ENCODE assay signal across 8 cellular contexts in the genomic region with DNA sequence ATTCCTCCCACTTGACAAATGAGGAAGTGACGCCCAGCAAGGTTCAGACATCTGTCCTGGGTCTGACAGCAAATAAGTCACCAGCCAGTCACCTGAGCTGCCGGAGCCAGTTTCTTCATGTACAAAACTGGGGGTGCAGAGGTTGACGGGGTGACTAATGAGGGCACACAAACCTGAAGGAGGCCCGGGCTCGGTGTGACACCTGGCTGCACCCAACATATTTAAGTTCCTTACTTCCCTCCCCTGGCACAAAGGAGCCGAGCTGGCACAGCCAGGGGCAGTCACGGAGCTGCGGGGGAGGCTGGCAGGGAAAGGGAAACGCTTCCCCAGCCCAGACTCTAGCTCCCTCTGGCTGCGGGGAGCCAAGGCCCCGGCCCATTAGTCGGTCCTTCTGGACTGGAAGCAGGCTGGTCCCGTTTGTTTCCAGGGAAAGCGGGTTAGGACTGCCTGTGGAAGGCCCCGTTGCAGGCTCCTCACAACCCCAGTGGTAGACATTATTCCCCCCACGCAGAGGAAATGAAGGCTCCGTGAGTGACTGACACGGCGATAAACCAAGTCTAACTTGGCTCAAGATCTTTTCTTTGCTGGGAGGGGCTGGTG. TPM values are rescaled to one million over a fixed set of nuclear protein-coding genes. Genes with fewer than 3 reads are reported as not detected.
A peak's percentile ranks its signal among the peaks of the same experiment; 100 is the strongest.
DNase-seq lines count a peak whose midpoint lies in the region; ATAC-seq and TF ChIP-seq lines count a peak whose summit lies in the region.

No MANE protein-coding gene starts in this region.

- no peak for ATAC-seq in HG02870 (IDR thresholded peaks at IDR 0.05; ENCODE audit: unreplicated experiment)

- no peaks in the 10 kb centered on the region for H4K20me1 ChIP-seq in mammary epithelial cell (ENCODE audit: insufficient read depth, low read length)

- peak; percentile 66 for DNase-seq in COR-L47 (lab: John Stamatoyannopoulos, UW)
- peak; percentile 46 to 75 for DNase-seq in HL-60 (ENCODE audit: low read depth in 1 of 2, low spot score in 1 of 2)
- DNase-seq in SW480 (ENCODE audit: low spot score): peak; percentile 63
- peak; percentile 63 for DNase-seq in mammary epithelial cell
- DNase-seq in kidney epithelial cell (ENCODE audit: low read depth): no peak
- peak; percentile 29 for DNase-seq in stimulated activated CD4-positive, alpha-beta T cell treated with anti-CD3 and anti-CD28 coated beads, Interleukin-12 subunit alpha, Interleukin-12 subunit beta, amount 100 ng/mL, for 4 hours
- no peak for DNase-seq in NCI-H524 treated with DMSO at 0.1 percent for 48 hours (lab: John Stamatoyannopoulos, UW)

- intact Hi-C loops in mammary epithelial cell (cut with micrococcal nuclease): loop anchor here (1.0 to 2.0 kb wide), 2 partner anchors 133 to 311 kb away; no protein-coding TSS in a partner anchor

- H3K27me3 ChIP-seq in HL-60 (ENCODE audit: insufficient read depth, poor library complexity, severe bottlenecking) (no peaks in the 10 kb centered on the region), mammary epithelial cell (ENCODE audit: insufficient read depth, low read length) (no peaks in the 10 kb centered on the region), kidney epithelial cell (ENCODE audit: control insufficient read depth, insufficient read depth, low read length) (no peaks in the 10 kb centered on the region)

- peak overlapping the region; percentile 55 for H3K9ac ChIP-seq in mammary epithelial cell (ENCODE audit: insufficient read depth, low read length)

- H3K4me3 ChIP-seq in HL-60 (replicated peaks; ENCODE audit: insufficient read depth, low read length) (peak overlapping the region; percentile 73), mammary epithelial cell (replicated peaks in 1 of 3; ENCODE audit: insufficient read depth in 1 of 3, low read depth in 2 of 3, low read length in 3 of 3) (peak overlapping the region; percentile 32 to 76 (median 72)), kidney epithelial cell (ENCODE audit: low read depth, low read length) (peak overlapping the region; percentile 3)

- no peaks in the 10 kb centered on the region for H3K9me3 ChIP-seq in mammary epithelial cell (replicated peaks; ENCODE audit: insufficient read depth, low read length)

- H3K36me3 ChIP-seq in mammary epithelial cell (ENCODE audit: insufficient read depth, low read length): no peaks in the 10 kb centered on the region
- no peaks in the 10 kb centered on the region for H3K36me3 ChIP-seq in kidney epithelial cell (ENCODE audit: control insufficient read depth, insufficient read depth, low read length)

- no TSS peak for BruUV-seq in mammary epithelial cell (replicated peaks; lab: Mats Ljungman, UMichigan)

- in situ Hi-C loops in mammary epithelial cell (cut with MboI; ENCODE audit: low sequenced_read_pairs in 2 of 2): loop anchor here (10.0 to 25.0 kb wide), 2 partner anchors 135 to 312 kb away; a partner anchor contains a TSS

- 4% methylated on average over 15 of the region's 19 CpGs for WGBS in mammary epithelial cell (ENCODE audit: low coverage, missing lambda C conversion rate)

- dilution Hi-C loops in mammary epithelial cell (cut with HindIII; ENCODE audit: low sequenced_read_pairs): no loop called here

- peak overlapping the region; percentile 92 for H2AFZ ChIP-seq in mammary epithelial cell (ENCODE audit: low read depth, low read length)

- H3K79me2 ChIP-seq in mammary epithelial cell (ENCODE audit: insufficient read depth, low read length): no peaks in the 10 kb centered on the region

- H3K4me1 ChIP-seq in mammary epithelial cell (ENCODE audit: insufficient read depth, low read length): peaks cover 39% of the 10 kb centered on the region

- H3K27ac ChIP-seq in HL-60 (replicated peaks) (peak overlapping the region; percentile 84), mammary epithelial cell (ENCODE audit: insufficient read depth, low read depth, low read length) (peak overlapping the region; percentile 32)

- peak overlapping the region; percentile 100 for H3K4me2 ChIP-seq in mammary epithelial cell (ENCODE audit: insufficient read depth, low read depth, low read length)

- CTCF ChIA-PET in mammary epithelial cell (lab: Charles Lee; ENCODE audit: low non-redundant PET): interaction anchor here (0.6 to 1.4 kb wide), 6 partner anchors 10 to 179 kb away, joined by 3 to 17 read pairs (median 5); no protein-coding TSS in a partner anchor

- TF ChIP-seq CTCF in HL-60 (IDR thresholded peaks at IDR 0.05; ENCODE audit: insufficient read depth, low read length) (peak; percentile 61), mammary epithelial cell (conservative IDR thresholded peaks at IDR 0.05 in 1 of 2, IDR thresholded peaks at IDR 0.05 in 1 of 2; ENCODE audit: extremely low read depth in 1 of 2, insufficient read depth in 1 of 2, low read depth in 1 of 2, low read length in 2 of 2) (peak; percentile 54 to 86), kidney epithelial cell (IDR thresholded peaks at IDR 0.05; ENCODE audit: insufficient read depth, low read length, poor library complexity, severe bottlenecking) (peak; percentile 80)

RNA-seq across cellular contexts. Expression of a gene that starts 2.3 kb away (rescaled TPM):
- total RNA-seq in mammary epithelial cell (1 to 10 TPM in 1 of 2 donors, under 1 TPM in 1; 0.40 to 1.7 TPM), kidney epithelial cell (0.21 and 0.27 TPM in 2 replicates)
- polyA plus RNA-seq in mammary epithelial cell: 0.20 TPM
- polyA minus RNA-seq in mammary epithelial cell: not detected

Comparison
In these comparisons a context has a peak if more than half of its experiments do, and no peak if none do; other contexts are left out.
1. DNase-seq: peak in COR-L47 (single experiment), HL-60 (2 of 2), SW480 (single experiment), mammary epithelial cell (single experiment) and stimulated activated CD4-positive, alpha-beta T cell treated with anti-CD3 and anti-CD28 coated beads, Interleukin-12 subunit alpha, Interleukin-12 subunit beta, amount 100 ng/mL, for 4 hours (single experiment); none in kidney epithelial cell (single experiment) and NCI-H524 treated with DMSO at 0.1 percent for 48 hours (single experiment).
2. H3K4me3 ChIP-seq: peak in every context shown above with its lines; median percentile 73 in HL-60; 72 in mammary epithelial cell; 3 in kidney epithelial cell.
3. Peak in every context shown above with its lines, with median percentiles within 50 percentile points of each other: CTCF ChIP-seq.